ENCODE assay signal across 19 cellular contexts in the genomic region with DNA sequence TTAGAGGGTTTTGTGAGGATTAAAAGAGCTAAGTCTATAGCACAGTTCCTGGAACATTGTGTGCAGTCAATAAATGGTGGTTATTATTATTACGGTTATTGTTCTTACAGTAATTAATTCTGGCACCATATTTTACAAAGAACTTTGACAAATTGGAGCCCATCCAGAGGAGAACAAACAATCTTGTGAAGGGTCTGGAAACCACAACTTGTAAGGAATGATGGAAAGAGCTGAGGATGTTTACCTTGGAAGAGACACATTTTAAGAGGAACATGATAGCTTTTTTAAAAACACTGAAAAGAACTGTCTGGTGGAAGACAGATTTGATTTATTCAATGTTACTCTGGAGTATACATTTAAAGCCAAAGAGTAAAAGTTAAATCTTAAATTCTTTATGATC.
DNase-seq lines count a peak whose midpoint lies in the region; ATAC-seq, FAIRE-seq and TF ChIP-seq lines count a peak whose summit lies in the region.
"Had no signal": no experiment of that assay in that cellular context is flagged by ENCODE, and none has a peak within 500 bp of the region (broad histone marks: within the 10 kb centered on the region; RNA-seq: fewer than 3 reads in every experiment).

No MANE protein-coding gene starts in this region.

- FAIRE-seq in keratinocyte (lab: Jason Lieb, UNC) = no peak
- no peak for FAIRE-seq in urothelium cell line (lab: Jason Lieb, UNC)
- FAIRE-seq: GM18507 had no signal

- DNase-seq in mammary epithelial cell (no peak), keratinocyte (ENCODE audit: low read depth, low spot score) (no peak), AG20443 (ENCODE audit: low spot score) (no peak), urothelium cell line (ENCODE audit: low spot score) (no peak), NCI-H446 (lab: John Stamatoyannopoulos, UW) (no peak)
- DNase-seq: activated CD4-positive, alpha-beta T cell treated with anti-CD3 and anti-CD28 coated beads for 4 hours; activated CD8-positive, alpha-beta memory T cell treated with anti-CD3 and anti-CD28 coated beads, Interleukin-2, amount 10 ng/mL, durations not matched to agents 7 days and 5 days; activated naive CD8-positive, alpha-beta T cell treated with anti-CD3 and anti-CD28 coated beads, Interleukin-2, amount 10 ng/mL, durations not matched to agents 7 days and 5 days; Karpas-422; NCI-H1105 treated with DMSO at 0.1 percent for 48 hours; NCI-H524 treated with DMSO at 0.1 percent for 48 hours; Right ventricle myocardium superior; substantia nigra; T-helper 1 cell had no signal

- H3K27me3 ChIP-seq in ACC112 (ENCODE audit: insufficient read depth, low read length) (no peaks in the 10 kb centered on the region), mammary epithelial cell (ENCODE audit: insufficient read depth, low read length) (no peaks in the 10 kb centered on the region), keratinocyte (ENCODE audit: control insufficient read depth, extremely low read depth, insufficient read depth, low read length) (no peaks in the 10 kb centered on the region)

- H3K4me1 ChIP-seq in ACC112 (ENCODE audit: control insufficient read depth, insufficient read depth, low read length, unreplicated experiment) (peaks cover 71% of the 10 kb centered on the region), mammary epithelial cell (ENCODE audit: insufficient read depth, low read length) (peaks cover 60% of the 10 kb centered on the region), keratinocyte (ENCODE audit: control insufficient read depth, extremely low read depth, insufficient read depth, low read length) (peaks cover 55% of the 10 kb centered on the region)

- no peak for TF ChIP-seq CTCF in mammary epithelial cell (conservative IDR thresholded peaks at IDR 0.05 in 1 of 2, IDR thresholded peaks at IDR 0.05 in 1 of 2; ENCODE audit: extremely low read depth in 1 of 2, insufficient read depth in 1 of 2, low read depth in 1 of 2, low read length in 2 of 2)
- no peak for TF ChIP-seq CTCF in keratinocyte (optimal IDR thresholded peaks at IDR 0.05 in 1 of 3, IDR thresholded peaks at IDR 0.05 in 1 of 3, conservative IDR thresholded peaks at IDR 0.05 in 1 of 3; ENCODE audit: extremely low read depth in 1 of 3, insufficient read depth in 2 of 3, low read length in 3 of 3)

- dilution Hi-C loops in mammary epithelial cell (cut with HindIII; ENCODE audit: low sequenced_read_pairs) = no loop called here
- dilution Hi-C loops in keratinocyte (cut with MboI; ENCODE audit: extremely low pct_ligation_motif_present, low sequenced_read_pairs) = no loop called here

- no peak overlapping the region; the same call in 1 of the 2 replicates for H3K4me3 ChIP-seq in ACC112 (ENCODE audit: low read depth, low read length)
- no peak overlapping the region for H3K4me3 ChIP-seq in mammary epithelial cell (replicated peaks in 1 of 3; ENCODE audit: insufficient read depth in 1 of 3, low read depth in 2 of 3, low read length in 3 of 3)
- no peak overlapping the region for H3K4me3 ChIP-seq in keratinocyte (ENCODE audit: control insufficient read depth in 2 of 3, extremely low read depth in 1 of 3, insufficient read depth in 2 of 3, low read depth in 1 of 3, low read length in 3 of 3)

- BruUV-seq in mammary epithelial cell (replicated peaks; lab: Mats Ljungman, UMichigan) = no TSS peak

- no peaks in the 10 kb centered on the region for H4K20me1 ChIP-seq in mammary epithelial cell (ENCODE audit: insufficient read depth, low read length)
- H4K20me1 ChIP-seq in keratinocyte (ENCODE audit: control insufficient read depth, extremely low read depth, insufficient read depth, low read length) = no peaks in the 10 kb centered on the region

- H3K4me2 ChIP-seq in mammary epithelial cell (ENCODE audit: insufficient read depth, low read depth, low read length) = no peak overlapping the region
- H3K4me2 ChIP-seq in keratinocyte (ENCODE audit: control insufficient read depth, extremely low read depth, insufficient read depth, low read depth, low read length) = no peak overlapping the region

- in situ Hi-C loops in mammary epithelial cell (cut with MboI; ENCODE audit: low sequenced_read_pairs in 2 of 2) = no loop called here

- 4% methylated on average over 1 of the region's 1 CpG for WGBS in mammary epithelial cell (ENCODE audit: low coverage, missing lambda C conversion rate)

- peak overlapping the region; percentile 99 for H3K27ac ChIP-seq in ACC112 (ENCODE audit: low read depth, low read length)
- H3K27ac ChIP-seq in mammary epithelial cell (ENCODE audit: insufficient read depth, low read depth, low read length) = peak overlapping the region; percentile 98
- peak overlapping the region; percentile 92 for H3K27ac ChIP-seq in keratinocyte (ENCODE audit: control insufficient read depth, insufficient read depth, low read length)

- no peaks in the 10 kb centered on the region for H3K9me1 ChIP-seq in keratinocyte (ENCODE audit: control insufficient read depth, extremely low read depth, insufficient read depth, low read length)

- H3K36me3 ChIP-seq in ACC112 (ENCODE audit: insufficient read depth, low read length) (no peaks in the 10 kb centered on the region), mammary epithelial cell (ENCODE audit: insufficient read depth, low read length) (no peaks in the 10 kb centered on the region), keratinocyte (ENCODE audit: control insufficient read depth in 2 of 2, extremely low read depth in 1 of 2, insufficient read depth in 2 of 2, low read length in 2 of 2) (no peaks in the 10 kb centered on the region)

- ATAC-seq in GM21786 (IDR thresholded peaks at IDR 0.05; ENCODE audit: unreplicated experiment) = no peak
- ATAC-seq: activated CD8-positive, alpha-beta memory T cell treated with anti-CD3 and anti-CD28 coated beads, Interleukin-2, amount 10 ng/mL, durations not matched to agents 7 days and 5 days; left lobe of liver had no signal

- H3K79me2 ChIP-seq in ACC112 (ENCODE audit: control insufficient read depth, insufficient read depth, low read length, unreplicated experiment) (no peaks in the 10 kb centered on the region), mammary epithelial cell (ENCODE audit: insufficient read depth, low read length) (no peaks in the 10 kb centered on the region), keratinocyte (ENCODE audit: control insufficient read depth, insufficient read depth, low read length) (no peaks in the 10 kb centered on the region)

- no peak overlapping the region for H2AFZ ChIP-seq in ACC112 (ENCODE audit: low read length, unreplicated experiment)
- H2AFZ ChIP-seq in mammary epithelial cell (ENCODE audit: low read depth, low read length) = peak overlapping the region; percentile 25
- no peak overlapping the region for H2AFZ ChIP-seq in keratinocyte (ENCODE audit: control insufficient read depth, low read length)

- H3K9ac ChIP-seq in mammary epithelial cell (ENCODE audit: insufficient read depth, low read length) = no peak overlapping the region
- no peak overlapping the region for H3K9ac ChIP-seq in keratinocyte (ENCODE audit: control insufficient read depth, extremely low read depth, insufficient read depth, low read length)

- CTCF ChIA-PET in mammary epithelial cell (lab: Charles Lee; ENCODE audit: low non-redundant PET) = no interaction called here

- intact Hi-C loops in mammary epithelial cell (cut with micrococcal nuclease) = loop anchor here (2.0 kb wide), 1 partner anchor 119 kb away; no protein-coding TSS in a partner anchor

- no peaks in the 10 kb centered on the region for H3K9me3 ChIP-seq in mammary epithelial cell (replicated peaks; ENCODE audit: insufficient read depth, low read length)
- H3K9me3 ChIP-seq in keratinocyte (ENCODE audit: control insufficient read depth, low read depth, low read length) = no peaks in the 10 kb centered on the region

TF ChIP-seq in PFSK-1, 5 proteins besides CTCF, POLR2A, EP300 and RAD21:
- TF ChIP-seq FOXP2 (optimal IDR thresholded peaks at IDR 0.05; ENCODE audit: borderline replicate concordance, extremely low read depth, extremely low read length, insufficient read depth) = no peak
- TF ChIP-seq, protein P1, sequence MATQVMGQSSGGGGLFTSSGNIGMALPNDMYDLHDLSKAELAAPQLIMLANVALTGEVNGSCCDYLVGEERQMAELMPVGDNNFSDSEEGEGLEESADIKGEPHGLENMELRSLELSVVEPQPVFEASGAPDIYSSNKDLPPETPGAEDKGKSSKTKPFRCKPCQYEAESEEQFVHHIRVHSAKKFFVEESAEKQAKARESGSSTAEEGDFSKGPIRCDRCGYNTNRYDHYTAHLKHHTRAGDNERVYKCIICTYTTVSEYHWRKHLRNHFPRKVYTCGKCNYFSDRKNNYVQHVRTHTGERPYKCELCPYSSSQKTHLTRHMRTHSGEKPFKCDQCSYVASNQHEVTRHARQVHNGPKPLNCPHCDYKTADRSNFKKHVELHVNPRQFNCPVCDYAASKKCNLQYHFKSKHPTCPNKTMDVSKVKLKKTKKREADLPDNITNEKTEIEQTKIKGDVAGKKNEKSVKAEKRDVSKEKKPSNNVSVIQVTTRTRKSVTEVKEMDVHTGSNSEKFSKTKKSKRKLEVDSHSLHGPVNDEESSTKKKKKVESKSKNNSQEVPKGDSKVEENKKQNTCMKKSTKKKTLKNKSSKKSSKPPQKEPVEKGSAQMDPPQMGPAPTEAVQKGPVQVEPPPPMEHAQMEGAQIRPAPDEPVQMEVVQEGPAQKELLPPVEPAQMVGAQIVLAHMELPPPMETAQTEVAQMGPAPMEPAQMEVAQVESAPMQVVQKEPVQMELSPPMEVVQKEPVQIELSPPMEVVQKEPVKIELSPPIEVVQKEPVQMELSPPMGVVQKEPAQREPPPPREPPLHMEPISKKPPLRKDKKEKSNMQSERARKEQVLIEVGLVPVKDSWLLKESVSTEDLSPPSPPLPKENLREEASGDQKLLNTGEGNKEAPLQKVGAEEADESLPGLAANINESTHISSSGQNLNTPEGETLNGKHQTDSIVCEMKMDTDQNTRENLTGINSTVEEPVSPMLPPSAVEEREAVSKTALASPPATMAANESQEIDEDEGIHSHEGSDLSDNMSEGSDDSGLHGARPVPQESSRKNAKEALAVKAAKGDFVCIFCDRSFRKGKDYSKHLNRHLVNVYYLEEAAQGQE (IDR thresholded peaks at IDR 0.05; ENCODE audit: insufficient read depth in 1 of 2, low read depth in 2 of 2, low read length in 2 of 2) = no peak
- 0 out of 2 replicates have a peak, but pooled peaks have one; percentile 19 for TF ChIP-seq TAF1 (IDR thresholded peaks at IDR 0.05; ENCODE audit: borderline replicate concordance, insufficient read depth, low read length)
- no peak for TF ChIP-seq SIN3A (IDR thresholded peaks at IDR 0.05; ENCODE audit: borderline replicate concordance, insufficient read depth, low read length)
- TF ChIP-seq POLR2AphosphoS5 (IDR thresholded peaks at IDR 0.05; ENCODE audit: low read depth, low read length) = no peak
